24 cellular contexts compared by ENCODE assay signal in genomic region chr18:46268662-46269061, GRCh38.
DNase-seq lines count a peak whose midpoint lies in the region; ATAC-seq and TF ChIP-seq lines count a peak whose summit lies in the region.
"Had no signal": no experiment of that assay in that cellular context is flagged by ENCODE, and none has a peak within 500 bp of the region (broad histone marks: within the 10 kb centered on the region; RNA-seq: fewer than 3 reads in every experiment).

No MANE protein-coding gene starts in this region.

- no peaks in the 10 kb centered on the region for H3K27me3 Mint-ChIP-seq in CD4-positive, alpha-beta memory T cell
- no peaks in the 10 kb centered on the region for H3K27me3 Mint-ChIP-seq in activated CD8-positive, alpha-beta T cell treated with anti-CD3 and anti-CD28 coated beads, Interleukin-2, amount 10 ng/mL, durations not matched to agents 7 days and 5 days (ENCODE audit: low read depth)

- H3K27me3 ChIP-seq in CD4-positive, alpha-beta memory T cell (ENCODE audit: insufficient read depth, low read length), result no peaks in the 10 kb centered on the region
- no peaks in the 10 kb centered on the region for H3K27me3 ChIP-seq in ascending aorta
- H3K27me3 ChIP-seq: BE2C, dorsolateral prefrontal cortex, tibial nerve had no signal

- CTCF ChIA-PET in CD4-positive, alpha-beta memory T cell (lab: Charles Lee; ENCODE audit: partially characterized antibody), result no interaction called here
- CTCF ChIA-PET in activated CD8-positive, alpha-beta T cell treated with anti-CD3 and anti-CD28 coated beads, Interleukin-2, amount 10 ng/mL, durations not matched to agents 7 days and 5 days (lab: Charles Lee), result interaction anchor here (0.9 to 5.6 kb wide), 6 partner anchors 12 to 122 kb away, joined by 3 to 36 read pairs (median 4); a partner anchor contains a TSS

- H3K4me1 Mint-ChIP-seq in CD4-positive, alpha-beta memory T cell, result peaks cover 14 to 25% (median 20%) of the 10 kb centered on the region in 4 donors
- H3K4me1 Mint-ChIP-seq in activated CD8-positive, alpha-beta T cell treated with anti-CD3 and anti-CD28 coated beads, Interleukin-2, amount 10 ng/mL, durations not matched to agents 7 days and 5 days (ENCODE audit: low read depth), result peaks cover 59% of the 10 kb centered on the region

- peak overlapping the region in 4 of 7 donors; percentile 17 to 66 (median 46) for H3K27ac Mint-ChIP-seq in CD4-positive, alpha-beta memory T cell
- peak overlapping the region; percentile 53 for H3K27ac Mint-ChIP-seq in activated CD8-positive, alpha-beta T cell treated with anti-CD3 and anti-CD28 coated beads, Interleukin-2, amount 10 ng/mL, durations not matched to agents 7 days and 5 days
- H3K27ac Mint-ChIP-seq: nephron progenitor cell had no signal

- peak; percentile 11 for ATAC-seq in activated CD8-positive, alpha-beta T cell treated with anti-CD3 and anti-CD28 coated beads, Interleukin-2, amount 10 ng/mL, durations not matched to agents 7 days and 5 days
- peak; percentile 97 for ATAC-seq in left ventricle myocardium superior

- intact Hi-C loops in CD4-positive, alpha-beta memory T cell (cut with micrococcal nuclease), result no loop called here
- intact Hi-C loops in left ventricle myocardium superior (cut with micrococcal nuclease), result no loop called here
- intact Hi-C loops in ascending aorta (cut with DNase I), result no loop called here

- POLR2A ChIA-PET in CD4-positive, alpha-beta memory T cell (lab: Charles Lee; ENCODE audit: partially characterized antibody), result no interaction called here
- POLR2A ChIA-PET in activated CD8-positive, alpha-beta T cell treated with anti-CD3 and anti-CD28 coated beads, Interleukin-2, amount 10 ng/mL, durations not matched to agents 7 days and 5 days (lab: Charles Lee), result interaction anchor here (0.6 to 1.1 kb wide), 2 partner anchors 95 to 907 kb away, joined by 4 to 5 read pairs; a partner anchor contains a TSS

- H3K36me3 ChIP-seq in CD4-positive, alpha-beta memory T cell (ENCODE audit: insufficient read depth, low read length), result peaks cover 18% of the 10 kb centered on the region
- peaks cover 4 to 19% of the 10 kb centered on the region in 2 donors for H3K36me3 ChIP-seq in ascending aorta
- H3K36me3 ChIP-seq: BE2C had no signal

- H3K4me3 ChIP-seq in CD4-positive, alpha-beta memory T cell (ENCODE audit: low read length in 2 of 2), result no peak overlapping the region
- no peak overlapping the region for H3K4me3 ChIP-seq in ascending aorta
- H3K4me3 ChIP-seq: dorsolateral prefrontal cortex, tibial nerve had no signal

- no peaks in the 10 kb centered on the region for H3K9me3 Mint-ChIP-seq in CD4-positive, alpha-beta memory T cell
- H3K9me3 Mint-ChIP-seq in activated CD8-positive, alpha-beta T cell treated with anti-CD3 and anti-CD28 coated beads, Interleukin-2, amount 10 ng/mL, durations not matched to agents 7 days and 5 days (ENCODE audit: insufficient read depth), result no peaks in the 10 kb centered on the region
- H3K9me3 Mint-ChIP-seq: nephron progenitor cell had no signal

- no peak for DNase-seq in CD4-positive, alpha-beta memory T cell
- DNase-seq in NCI-H2029 (lab: John Stamatoyannopoulos, UW) (peak; percentile 75), left ventricle myocardium superior (peak; percentile 59), activated gamma-delta T cell treated with Interleukin-2 at 50 U/mL for 16 hours (no peak), ascending aorta (ENCODE audit: low spot score in 2 of 2) (no peak), NCI-H1417 treated with DMSO at 0.1 percent for 48 hours (lab: John Stamatoyannopoulos, UW) (no peak)
- DNase-seq in activated CD8-positive, alpha-beta T cell treated with anti-CD3 and anti-CD28 coated beads, Interleukin-2, amount 10 ng/mL, durations not matched to agents 7 days and 5 days, result no peak
- DNase-seq: ACHN; activated effector memory CD4-positive, alpha-beta T cell treated with Interleukin-2 at 50 U/mL for 16 hours; activated T-cell treated with anti-CD3 and anti-CD28 coated beads for 4 hours; BE2C; DMS53; dorsolateral prefrontal cortex; kidney; mammary epithelial cell; NCI-H446 treated with DMSO at 0.1 percent for 48 hours; nephron progenitor cell; OCI-M1; small intestine; stimulated activated CD4-positive, alpha-beta T cell treated with anti-CD3 and anti-CD28 coated beads, Interleukin-1b, Interleukin-23, amount 100 ng/mL, for 48 hours; stimulated activated CD8-positive, alpha-beta memory T cell treated with anti-CD3 and anti-CD28 coated beads, Interleukin-4, amount 100 ng/mL, for 48 hours; T-helper 9 cell had no signal

- no peaks in the 10 kb centered on the region for H3K9me3 ChIP-seq in CD4-positive, alpha-beta memory T cell (ENCODE audit: control insufficient read depth in 1 of 2, low read length in 2 of 2)
- no peaks in the 10 kb centered on the region for H3K9me3 ChIP-seq in ascending aorta
- H3K9me3 ChIP-seq: BE2C, tibial nerve had no signal

- no peak for TF ChIP-seq CTCF in ascending aorta (IDR thresholded peaks at IDR 0.05)

- H3K4me3 Mint-ChIP-seq in CD4-positive, alpha-beta memory T cell, result no peak overlapping the region
- no peak overlapping the region for H3K4me3 Mint-ChIP-seq in activated CD8-positive, alpha-beta T cell treated with anti-CD3 and anti-CD28 coated beads, Interleukin-2, amount 10 ng/mL, durations not matched to agents 7 days and 5 days
- H3K4me3 Mint-ChIP-seq: nephron progenitor cell had no signal

- peaks cover 35 to 48% of the 10 kb centered on the region in 2 donors for H3K36me3 Mint-ChIP-seq in CD4-positive, alpha-beta memory T cell
- peaks cover 61% of the 10 kb centered on the region for H3K36me3 Mint-ChIP-seq in activated CD8-positive, alpha-beta T cell treated with anti-CD3 and anti-CD28 coated beads, Interleukin-2, amount 10 ng/mL, durations not matched to agents 7 days and 5 days (ENCODE audit: low read depth)

- H3K27ac ChIP-seq in CD4-positive, alpha-beta memory T cell (ENCODE audit: low read depth, low read length), result no peak overlapping the region
- H3K27ac ChIP-seq in ascending aorta, result no peak overlapping the region
- H3K27ac ChIP-seq: dorsolateral prefrontal cortex, tibial nerve, VCaP had no signal

- H3K4me1 ChIP-seq in CD4-positive, alpha-beta memory T cell (ENCODE audit: insufficient read depth, low read length), result peaks cover 14% of the 10 kb centered on the region
- no peaks in the 10 kb centered on the region for H3K4me1 ChIP-seq in ascending aorta
- H3K4me1 ChIP-seq: BE2C had no signal

Comparison
In these comparisons a context has a peak if more than half of its experiments do, and no peak if none do; other contexts are left out.
1. DNase-seq: peak in NCI-H2029 (single experiment) and left ventricle myocardium superior (single experiment); none in CD4-positive, alpha-beta memory T cell (0 of 5), activated CD8-positive, alpha-beta T cell treated with anti-CD3 and anti-CD28 coated beads, Interleukin-2, amount 10 ng/mL, durations not matched to agents 7 days and 5 days (single experiment), activated gamma-delta T cell treated with Interleukin-2 at 50 U/mL for 16 hours (single experiment), ascending aorta (0 of 2) and NCI-H1417 treated with DMSO at 0.1 percent for 48 hours (single experiment).